1 cellular context compared by ENCODE assay signal in the genomic region with DNA sequence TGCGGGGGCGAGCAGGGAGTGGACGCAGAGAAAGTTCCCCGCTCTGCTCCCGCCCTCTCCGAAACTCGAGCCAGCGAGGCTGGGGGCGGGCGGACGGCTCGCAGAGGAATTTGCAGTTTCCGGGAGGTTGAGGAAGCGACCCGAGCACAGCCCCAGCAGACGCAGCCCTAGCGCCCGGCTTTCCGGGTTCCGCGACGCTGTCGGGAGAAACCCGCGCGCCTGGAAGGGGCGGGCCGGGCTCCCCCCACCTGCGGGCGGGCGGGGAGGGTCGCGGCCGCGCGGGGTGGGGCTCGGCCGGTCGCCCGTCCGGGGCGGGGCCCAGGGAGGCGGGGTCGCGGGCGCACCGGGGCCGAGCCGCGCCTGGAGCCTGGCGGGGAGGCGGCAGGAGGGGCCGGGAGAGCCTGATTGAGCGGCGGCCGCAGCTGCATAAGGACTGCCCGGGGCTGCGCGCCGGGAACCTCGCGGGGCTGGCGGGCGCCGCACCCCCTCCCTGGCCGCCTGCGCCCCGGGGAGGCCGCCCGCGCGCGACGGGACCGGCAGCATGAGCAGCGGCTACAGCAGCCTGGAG.
TF ChIP-seq lines count a peak whose summit lies in the region.

Gene RASSF3, plus strand, starts transcription at position 404 of the 568 bp plus-strand sequence. Its CDS starts 138 bp downstream, at position 542.

TF ChIP-seq in K562, 482 proteins besides CTCF, POLR2A, EP300 and RAD21 (continued from another document and continues in another):
- TF ChIP-seq, protein P1, sequence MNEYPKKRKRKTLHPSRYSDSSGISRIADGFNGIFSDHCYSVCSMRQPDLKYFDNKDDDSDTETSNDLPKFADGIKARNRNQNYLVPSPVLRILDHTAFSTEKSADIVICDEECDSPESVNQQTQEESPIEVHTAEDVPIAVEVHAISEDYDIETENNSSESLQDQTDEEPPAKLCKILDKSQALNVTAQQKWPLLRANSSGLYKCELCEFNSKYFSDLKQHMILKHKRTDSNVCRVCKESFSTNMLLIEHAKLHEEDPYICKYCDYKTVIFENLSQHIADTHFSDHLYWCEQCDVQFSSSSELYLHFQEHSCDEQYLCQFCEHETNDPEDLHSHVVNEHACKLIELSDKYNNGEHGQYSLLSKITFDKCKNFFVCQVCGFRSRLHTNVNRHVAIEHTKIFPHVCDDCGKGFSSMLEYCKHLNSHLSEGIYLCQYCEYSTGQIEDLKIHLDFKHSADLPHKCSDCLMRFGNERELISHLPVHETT (CRISPR knock-in tag; conservative IDR thresholded peaks at IDR 0.05 in 1 of 2, IDR thresholded peaks at IDR 0.05 in 1 of 2) = peak in 1 of 2 experiments; percentile 85; a peak in 2 of 4 replicates
- TF ChIP-seq VEZF1 (CRISPR knock-in tag; IDR thresholded peaks at IDR 0.05) (peak; percentile 98), RB1 (IDR thresholded peaks at IDR 0.05; ENCODE audit: low read depth) (peak; percentile 53), GTF2A2 (tag; IDR thresholded peaks at IDR 0.05) (no peak), POLR2G (IDR thresholded peaks at IDR 0.05; ENCODE audit: low read depth, low read length) (peak; percentile 81), NR2C2 (CRISPR knock-in tag; IDR thresholded peaks at IDR 0.05) (no peak), NR2C2 (tag; IDR thresholded peaks at IDR 0.05) (peak; percentile 11; the same call in 1 of the 2 replicates), TRIM25 (IDR thresholded peaks at IDR 0.05; ENCODE audit: borderline replicate concordance) (no peak), THAP12 (CRISPR knock-in tag; IDR thresholded peaks at IDR 0.05) (peak; percentile 63; the same call in 1 of the 2 replicates), TFAP4 (CRISPR knock-in tag; IDR thresholded peaks at IDR 0.05; ENCODE audit: borderline replicate concordance) (peak; percentile 47; the same call in 1 of the 2 replicates), ZNF263 (CRISPR knock-in tag; IDR thresholded peaks at IDR 0.05; ENCODE audit: borderline replicate concordance) (0 out of 2 replicates have a peak, but pooled peaks have one; percentile 20), ZBTB40 (IDR thresholded peaks at IDR 0.05) (peak; percentile 71), ZBTB40 (CRISPR knock-in tag; IDR thresholded peaks at IDR 0.05) (no peak), POLR2H (tag; IDR thresholded peaks at IDR 0.05; ENCODE audit: low read depth) (no peak), ZNF140 (CRISPR knock-in tag; IDR thresholded peaks at IDR 0.05) (no peak), MAZ (CRISPR knock-in tag; conservative IDR thresholded peaks at IDR 0.05 in 1 of 2, IDR thresholded peaks at IDR 0.05 in 1 of 2) (peak in 1 of 2 experiments; percentile 56; a peak in 2 of 4 replicates), NRF1 (conservative IDR thresholded peaks at IDR 0.05 in 1 of 2, IDR thresholded peaks at IDR 0.05 in 1 of 2) (peak in 1 of 2 experiments; percentile 13; a peak in 2 of 4 replicates), ETV6 (IDR thresholded peaks at IDR 0.05; ENCODE audit: borderline replicate concordance in 1 of 2, low read depth in 2 of 2, low read length in 1 of 2) (peak; percentile 25 to 65; a peak in 2 of 4 replicates), ETV6 (CRISPR knock-in tag; IDR thresholded peaks at IDR 0.05; ENCODE audit: borderline replicate concordance) (no peak), PATZ1 (CRISPR knock-in tag; IDR thresholded peaks at IDR 0.05; ENCODE audit: borderline replicate concordance) (no peak), HOXB6 (CRISPR knock-in tag; IDR thresholded peaks at IDR 0.05; ENCODE audit: borderline replicate concordance) (no peak), NONO (IDR thresholded peaks at IDR 0.05; ENCODE audit: low read depth in 2 of 2, low read length in 1 of 2) (peak in 1 of 2 experiments; percentile 80; a peak in 2 of 4 replicates)
- TF ChIP-seq, protein P2, sequence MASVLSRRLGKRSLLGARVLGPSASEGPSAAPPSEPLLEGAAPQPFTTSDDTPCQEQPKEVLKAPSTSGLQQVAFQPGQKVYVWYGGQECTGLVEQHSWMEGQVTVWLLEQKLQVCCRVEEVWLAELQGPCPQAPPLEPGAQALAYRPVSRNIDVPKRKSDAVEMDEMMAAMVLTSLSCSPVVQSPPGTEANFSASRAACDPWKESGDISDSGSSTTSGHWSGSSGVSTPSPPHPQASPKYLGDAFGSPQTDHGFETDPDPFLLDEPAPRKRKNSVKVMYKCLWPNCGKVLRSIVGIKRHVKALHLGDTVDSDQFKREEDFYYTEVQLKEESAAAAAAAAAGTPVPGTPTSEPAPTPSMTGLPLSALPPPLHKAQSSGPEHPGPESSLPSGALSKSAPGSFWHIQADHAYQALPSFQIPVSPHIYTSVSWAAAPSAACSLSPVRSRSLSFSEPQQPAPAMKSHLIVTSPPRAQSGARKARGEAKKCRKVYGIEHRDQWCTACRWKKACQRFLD (CRISPR knock-in tag; IDR thresholded peaks at IDR 0.05) = 0 out of 2 replicates have a peak, but pooled peaks have one; percentile 48
- TF ChIP-seq, protein P3, sequence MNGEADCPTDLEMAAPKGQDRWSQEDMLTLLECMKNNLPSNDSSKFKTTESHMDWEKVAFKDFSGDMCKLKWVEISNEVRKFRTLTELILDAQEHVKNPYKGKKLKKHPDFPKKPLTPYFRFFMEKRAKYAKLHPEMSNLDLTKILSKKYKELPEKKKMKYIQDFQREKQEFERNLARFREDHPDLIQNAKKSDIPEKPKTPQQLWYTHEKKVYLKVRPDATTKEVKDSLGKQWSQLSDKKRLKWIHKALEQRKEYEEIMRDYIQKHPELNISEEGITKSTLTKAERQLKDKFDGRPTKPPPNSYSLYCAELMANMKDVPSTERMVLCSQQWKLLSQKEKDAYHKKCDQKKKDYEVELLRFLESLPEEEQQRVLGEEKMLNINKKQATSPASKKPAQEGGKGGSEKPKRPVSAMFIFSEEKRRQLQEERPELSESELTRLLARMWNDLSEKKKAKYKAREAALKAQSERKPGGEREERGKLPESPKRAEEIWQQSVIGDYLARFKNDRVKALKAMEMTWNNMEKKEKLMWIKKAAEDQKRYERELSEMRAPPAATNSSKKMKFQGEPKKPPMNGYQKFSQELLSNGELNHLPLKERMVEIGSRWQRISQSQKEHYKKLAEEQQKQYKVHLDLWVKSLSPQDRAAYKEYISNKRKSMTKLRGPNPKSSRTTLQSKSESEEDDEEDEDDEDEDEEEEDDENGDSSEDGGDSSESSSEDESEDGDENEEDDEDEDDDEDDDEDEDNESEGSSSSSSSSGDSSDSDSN (IDR thresholded peaks at IDR 0.05; ENCODE audit: borderline replicate concordance in 1 of 2, low read depth in 2 of 2, low read length in 2 of 2) = peak in 1 of 2 experiments; percentile 72; a peak in 1 of 4 replicates
